ENCODE assay signal across 8 cellular contexts in the genomic region with DNA sequence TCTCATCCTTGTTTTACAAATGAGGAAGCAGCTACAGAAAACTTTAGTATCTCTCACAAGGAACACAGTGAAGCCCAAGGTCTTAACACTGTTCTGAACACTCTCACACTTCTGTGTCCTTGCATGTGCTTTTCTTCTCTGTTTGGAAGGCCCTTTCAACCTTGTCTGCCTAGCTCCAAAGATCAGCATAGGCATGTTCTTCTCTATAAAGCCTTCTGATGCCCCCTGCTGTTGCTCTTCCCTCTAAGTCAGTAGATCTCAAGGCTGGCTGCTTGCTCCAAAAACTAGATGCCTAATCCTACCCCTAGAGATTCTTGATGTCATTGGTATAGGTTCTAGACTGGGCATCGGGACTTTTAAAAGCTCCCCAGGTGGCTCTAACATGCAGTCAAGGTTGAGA. TPM values are rescaled to one million over a fixed set of nuclear protein-coding genes. Genes with fewer than 3 reads are reported as not detected.
DNase-seq lines count a peak whose midpoint lies in the region; ATAC-seq, FAIRE-seq and TF ChIP-seq lines count a peak whose summit lies in the region.

No MANE protein-coding gene starts in this region.

- H3K36me3 ChIP-seq in brain microvascular endothelial cell (replicated peaks), result no peaks in the 10 kb centered on the region
- H3K36me3 ChIP-seq in keratinocyte (ENCODE audit: control insufficient read depth in 2 of 2, extremely low read depth in 1 of 2, insufficient read depth in 2 of 2, low read length in 2 of 2), result no peaks in the 10 kb centered on the region

- dilution Hi-C loops in keratinocyte (cut with MboI; ENCODE audit: extremely low pct_ligation_motif_present, low sequenced_read_pairs), result no loop called here

- H3K4me3 ChIP-seq in brain microvascular endothelial cell (ENCODE audit: low read depth, low read length) (no peak overlapping the region), keratinocyte (ENCODE audit: control insufficient read depth in 2 of 3, extremely low read depth in 1 of 3, insufficient read depth in 2 of 3, low read depth in 1 of 3, low read length in 3 of 3) (no peak overlapping the region)

- TF ChIP-seq CTCF in brain microvascular endothelial cell (IDR thresholded peaks at IDR 0.05; ENCODE audit: low read depth, low read length, missing control alignments) (peak; percentile 69), keratinocyte (optimal IDR thresholded peaks at IDR 0.05 in 1 of 3, IDR thresholded peaks at IDR 0.05 in 1 of 3, conservative IDR thresholded peaks at IDR 0.05 in 1 of 3; ENCODE audit: extremely low read depth in 1 of 3, insufficient read depth in 2 of 3, low read length in 3 of 3) (peak; percentile 61 to 69 (median 66))

- DNase-seq in ELR (ENCODE audit: low read depth) (peak; percentile 85), KG1 (lab: John Stamatoyannopoulos, UW) (peak; percentile 4), RPMI7951 (ENCODE audit: low read depth) (peak; percentile 84), brain microvascular endothelial cell (peak; percentile 58), keratinocyte (ENCODE audit: low read depth, low spot score) (peak; percentile 76)
- peak; percentile 5 for DNase-seq in stimulated activated CD4-positive, alpha-beta T cell treated with anti-CD3 and anti-CD28 coated beads, Interleukin-4, amount 100 ng/mL, for 1 hour

- H3K9me3 ChIP-seq in keratinocyte (ENCODE audit: control insufficient read depth, low read depth, low read length), result no peaks in the 10 kb centered on the region

- H3K4me2 ChIP-seq in keratinocyte (ENCODE audit: control insufficient read depth, extremely low read depth, insufficient read depth, low read depth, low read length), result peak overlapping the region; percentile 83

- H3K9me1 ChIP-seq in keratinocyte (ENCODE audit: control insufficient read depth, extremely low read depth, insufficient read depth, low read length), result no peaks in the 10 kb centered on the region

- no peaks in the 10 kb centered on the region for H4K20me1 ChIP-seq in keratinocyte (ENCODE audit: control insufficient read depth, extremely low read depth, insufficient read depth, low read length)

- no peak overlapping the region for H3K9ac ChIP-seq in keratinocyte (ENCODE audit: control insufficient read depth, extremely low read depth, insufficient read depth, low read length)

- ATAC-seq in GM21515 (IDR thresholded peaks at IDR 0.05; ENCODE audit: unreplicated experiment), result peak; percentile 68
- no peak for ATAC-seq in GM18517 (IDR thresholded peaks at IDR 0.05; ENCODE audit: unreplicated experiment)

- in situ Hi-C loops in brain microvascular endothelial cell (cut with HindIII; ENCODE audit: low pct_ligation_motif_present, low sequenced_read_pairs), result no loop called here

- H3K4me1 ChIP-seq in keratinocyte (ENCODE audit: control insufficient read depth, extremely low read depth, insufficient read depth, low read length), result peaks cover 47% of the 10 kb centered on the region

- H3K27me3 ChIP-seq in brain microvascular endothelial cell (replicated peaks), result no peaks in the 10 kb centered on the region
- no peaks in the 10 kb centered on the region for H3K27me3 ChIP-seq in keratinocyte (ENCODE audit: control insufficient read depth, extremely low read depth, insufficient read depth, low read length)

- H3K27ac ChIP-seq in brain microvascular endothelial cell (peak overlapping the region; percentile 44), keratinocyte (ENCODE audit: control insufficient read depth, insufficient read depth, low read length) (peak overlapping the region; percentile 97)

- H3K79me2 ChIP-seq in keratinocyte (ENCODE audit: control insufficient read depth, insufficient read depth, low read length), result peaks cover 4% of the 10 kb centered on the region

- FAIRE-seq in keratinocyte (lab: Jason Lieb, UNC), result peak; percentile 94

- no peak overlapping the region for H2AFZ ChIP-seq in keratinocyte (ENCODE audit: control insufficient read depth, low read length)

RNA-seq across cellular contexts. Expression of a gene that starts 5.9 kb away (rescaled TPM):
- total RNA-seq in RPMI7951 (2014; rRNA removed; shearing (Covaris generic)), result 40.1 and 41.8 TPM in 2 replicates
- polyA plus RNA-seq in keratinocyte, result 14.5 to 22.7 TPM (median 20.8 TPM) in 3 replicates
- 6.8 TPM for polyA plus RNA-seq in keratinocyte (2011; ENCODE audit: low read depth)
- polyA plus RNA-seq in keratinocyte (2011; cell fraction: cytosol; rRNA removed), result 15.2 and 30.0 TPM in 2 replicates
- 10.7 and 11.1 TPM in 2 replicates for polyA plus RNA-seq in keratinocyte (2011; cell fraction: nucleus; rRNA removed)
- 18.8 and 23.7 TPM in 2 replicates for polyA plus RNA-seq in keratinocyte (2012; ENCODE audit: low replicate concordance)
- 1.7 to 12.8 TPM (median 5.0 TPM) in 3 replicates for polyA minus RNA-seq in keratinocyte
- polyA minus RNA-seq in keratinocyte (2011; cell fraction: cytosol; rRNA and poly(A)+ RNA removed), result 7.9 TPM
- polyA minus RNA-seq in keratinocyte (2011; cell fraction: nucleus; rRNA and poly(A)+ RNA removed), result 1.9 and 4.5 TPM in 2 replicates

RNA-seq across cellular contexts. Expression of a gene that starts 6.0 kb away (rescaled TPM):
- not detected in 2 replicates for total RNA-seq in RPMI7951 (2014; rRNA removed; shearing (Covaris generic))
- 0.08 to 0.14 TPM (median 0.12 TPM) in 3 replicates for polyA plus RNA-seq in keratinocyte
- not detected for polyA plus RNA-seq in keratinocyte (2011; ENCODE audit: low read depth)
- 0.10 and 0.19 TPM in 2 replicates for polyA plus RNA-seq in keratinocyte (2011; cell fraction: cytosol; rRNA removed)
- polyA plus RNA-seq in keratinocyte (2011; cell fraction: nucleus; rRNA removed), result 0.46 TPM in 1 of 2 replicates, not detected in the other
- polyA plus RNA-seq in keratinocyte (2012; ENCODE audit: low replicate concordance), result 0.08 TPM in 1 of 2 replicates, not detected in the other
- polyA minus RNA-seq in keratinocyte, result not detected in 3 replicates
- polyA minus RNA-seq in keratinocyte (2011; cell fraction: cytosol; rRNA and poly(A)+ RNA removed), result not detected
- not detected in 2 replicates for polyA minus RNA-seq in keratinocyte (2011; cell fraction: nucleus; rRNA and poly(A)+ RNA removed)

Comparison
In these comparisons a context has a peak if more than half of its experiments do, and no peak if none do; other contexts are left out.
1. DNase-seq: peak in every context shown above with its lines; median percentile 85 in ELR; 84 in RPMI7951; 76 in keratinocyte; 58 in brain microvascular endothelial cell; 5 in stimulated activated CD4-positive, alpha-beta T cell treated with anti-CD3 and anti-CD28 coated beads, Interleukin-4, amount 100 ng/mL, for 1 hour; 4 in KG1.